9 cellular contexts compared by ENCODE assay signal in genomic region chr12:56078427-56078826, GRCh38. TPM values are rescaled to one million over a fixed set of nuclear protein-coding genes. Genes with fewer than 3 reads are reported as not detected.
DNase-seq lines count a peak whose midpoint lies in the region; ATAC-seq and TF ChIP-seq lines count a peak whose summit lies in the region.
"Had no signal": no experiment of that assay in that cellular context is flagged by ENCODE, and none has a peak within 500 bp of the region (broad histone marks: within the 10 kb centered on the region; RNA-seq: fewer than 3 reads in every experiment).

No MANE protein-coding gene starts in this region.

- no peaks in the 10 kb centered on the region for H3K9me3 ChIP-seq in SK-N-SH
- no peaks in the 10 kb centered on the region for H3K9me3 ChIP-seq in stomach

- no peaks in the 10 kb centered on the region for H3K9me3 Mint-ChIP-seq in activated naive CD8-positive, alpha-beta T cell (ENCODE audit: low read depth)

- no peaks in the 10 kb centered on the region for H3K27me3 Mint-ChIP-seq in activated naive CD8-positive, alpha-beta T cell

- H3K4me3 Mint-ChIP-seq in activated naive CD8-positive, alpha-beta T cell: peak overlapping the region; percentile 82

- H3K36me3 ChIP-seq in SK-N-SH (replicated peaks in 1 of 2; ENCODE audit: control insufficient read depth in 1 of 2, insufficient read depth in 2 of 2, low read length in 1 of 2): no peaks in the 10 kb centered on the region
- H3K36me3 ChIP-seq in stomach: peaks cover 0 to under 1% (median 0%) of the 10 kb centered on the region in 4 donors
- H3K36me3 ChIP-seq: cardiac muscle cell had no signal

- H3K27ac ChIP-seq in SK-N-SH (ENCODE audit: low read depth in 2 of 2, low read length in 1 of 2) (peak overlapping the region in 1 of 2 experiments; percentile 36; a peak in 2 of 4 replicates), layer of hippocampus (ENCODE audit: low read depth, low read length) (peak overlapping the region; percentile 97), stomach (peak overlapping the region; percentile 92 to 98 (median 93))
- H3K27ac ChIP-seq: cardiac muscle cell had no signal

- peak overlapping the region; percentile 97; the same call in 1 of the 2 replicates for H3K4me2 ChIP-seq in SK-N-SH

- TF ChIP-seq POLR2A in stomach (IDR thresholded peaks at IDR 0.05): no peak

- peak overlapping the region; percentile 94; the same call in 1 of the 2 replicates for H2AFZ ChIP-seq in SK-N-SH (ENCODE audit: low read depth)

- H3K36me3 Mint-ChIP-seq in activated naive CD8-positive, alpha-beta T cell: no peaks in the 10 kb centered on the region

- ATAC-seq in SK-N-SH treated with all-trans-retinoic acid at 6 μM for 48 hours: no peak

- no peak overlapping the region for H3K9ac ChIP-seq in SK-N-SH

- H3K27me3 ChIP-seq in SK-N-SH (ENCODE audit: insufficient read depth) (no peaks in the 10 kb centered on the region), layer of hippocampus (ENCODE audit: control insufficient read depth, insufficient read depth, low read length) (peaks cover 3% of the 10 kb centered on the region), stomach (peaks cover 0 to 15% (median 6%) of the 10 kb centered on the region in 3 donors)
- H3K27me3 ChIP-seq: cardiac muscle cell had no signal

- intact Hi-C loops in stomach (cut with DNase I; ENCODE audit: low total_unique reads): no loop called here

- WGBS in SK-N-SH (ENCODE audit: low lambda C conversion rate): 82% methylated on average over 1 of the region's 1 CpG
- WGBS in stomach, 5 donors: 94 to 100% (median 100%) methylated on average over 1 of the region's 1 CpG

- no peaks in the 10 kb centered on the region for H3K79me2 ChIP-seq in SK-N-SH (ENCODE audit: insufficient read depth)

- H3K9me2 ChIP-seq in SK-N-SH: no peaks in the 10 kb centered on the region

- TF ChIP-seq RAD21 in SK-N-SH (IDR thresholded peaks at IDR 0.05; ENCODE audit: low read length): no peak

- DNase-seq in SK-N-SH (no peak), stomach (no peak), amygdala (lab: John Stamatoyannopoulos, UW) (no peak), T-helper 9 cell (no peak), middle frontal gyrus (ENCODE audit: extremely low spot score, low spot score) (no peak)

- H3K4me1 ChIP-seq in SK-N-SH (ENCODE audit: control insufficient read depth in 1 of 2, insufficient read depth in 2 of 2, low read depth in 1 of 2, low read length in 1 of 2): peaks cover 0 to 6% of the 10 kb centered on the region in 2 experiments; a peak in 1 of 4 replicates
- peaks cover 13 to 34% (median 29%) of the 10 kb centered on the region in 4 donors for H3K4me1 ChIP-seq in stomach

- TF ChIP-seq CTCF in SK-N-SH (IDR thresholded peaks at IDR 0.05) (no peak), stomach (IDR thresholded peaks at IDR 0.05) (no peak)

- TF ChIP-seq EP300 in SK-N-SH (IDR thresholded peaks at IDR 0.05; ENCODE audit: borderline replicate concordance in 1 of 2, low read depth in 1 of 2, low read length in 1 of 2): no peak
- TF ChIP-seq EP300 in stomach (IDR thresholded peaks at IDR 0.05): no peak

- POLR2A ChIA-PET in SK-N-SH (lab: Yijun Ruan, JAX): interaction anchor here (3.2 kb wide), 1 partner anchor 26 kb away, joined by 15 read pairs; the partner anchor contains the start of gene PA2G4

- CTCF ChIA-PET in SK-N-SH (lab: Yijun Ruan, JAX): interaction anchor here (1.0 to 3.4 kb wide), 10 partner anchors 12 to 111 kb away, joined by 4 to 13 read pairs (median 8); partner anchors contain the start of genes ESYT1, SMARCC2 and ZC3H10

- peaks cover 9% of the 10 kb centered on the region for H3K4me1 Mint-ChIP-seq in activated naive CD8-positive, alpha-beta T cell (ENCODE audit: low read depth)

- H3K4me3 ChIP-seq in SK-N-SH (ENCODE audit: low read depth in 2 of 2, low read length in 1 of 2) (no peak overlapping the region), stomach (peak overlapping the region in 1 of 4 donors; percentile 73)

- H3K27ac Mint-ChIP-seq in activated naive CD8-positive, alpha-beta T cell: no peak overlapping the region

- no peaks in the 10 kb centered on the region for H4K20me1 ChIP-seq in SK-N-SH (ENCODE audit: insufficient read depth)

- H3F3A ChIP-seq in SK-N-SH (replicated peaks; ENCODE audit: insufficient read depth): peaks cover 12% of the 10 kb centered on the region

TF ChIP-seq in SK-N-SH, 30 proteins besides CTCF, POLR2A, EP300 and RAD21:
- no peak for TF ChIP-seq USF1 (IDR thresholded peaks at IDR 0.05; ENCODE audit: borderline replicate concordance, low read depth)
- no peak for TF ChIP-seq MEF2A (IDR thresholded peaks at IDR 0.05; ENCODE audit: borderline replicate concordance, low read depth)
- TF ChIP-seq GATA2 (CRISPR knock-in tag; IDR thresholded peaks at IDR 0.05): no peak
- TF ChIP-seq NFIC (IDR thresholded peaks at IDR 0.05; ENCODE audit: borderline replicate concordance): no peak
- TF ChIP-seq POLR2AphosphoS5 (IDR thresholded peaks at IDR 0.05; ENCODE audit: low read depth, low read length): no peak

TF ChIP-seq in SK-N-SH treated with all-trans-retinoic acid at 6 μM for 48 hours, 23 proteins besides CTCF, POLR2A, EP300 and RAD21:
- TF ChIP-seq ZNF565 (CRISPR knock-in tag; conservative IDR thresholded peaks at IDR 0.05; ENCODE audit: low read depth) (no peak), ZNF8 (CRISPR knock-in tag; IDR thresholded peaks at IDR 0.05) (no peak), ZFP3 (CRISPR knock-in tag; IDR thresholded peaks at IDR 0.05) (no peak), ZNF70 (CRISPR knock-in tag; IDR thresholded peaks at IDR 0.05) (no peak), OSR1 (CRISPR knock-in tag; IDR thresholded peaks at IDR 0.05) (no peak), SNAI2 (CRISPR knock-in tag; IDR thresholded peaks at IDR 0.05) (no peak), ARNTL (CRISPR knock-in tag; IDR thresholded peaks at IDR 0.05; ENCODE audit: borderline replicate concordance, low read depth) (no peak), ZC3H10 (CRISPR knock-in tag; IDR thresholded peaks at IDR 0.05) (no peak), GLIS3 (CRISPR knock-in tag; IDR thresholded peaks at IDR 0.05) (no peak)
- TF ChIP-seq, protein P1, sequence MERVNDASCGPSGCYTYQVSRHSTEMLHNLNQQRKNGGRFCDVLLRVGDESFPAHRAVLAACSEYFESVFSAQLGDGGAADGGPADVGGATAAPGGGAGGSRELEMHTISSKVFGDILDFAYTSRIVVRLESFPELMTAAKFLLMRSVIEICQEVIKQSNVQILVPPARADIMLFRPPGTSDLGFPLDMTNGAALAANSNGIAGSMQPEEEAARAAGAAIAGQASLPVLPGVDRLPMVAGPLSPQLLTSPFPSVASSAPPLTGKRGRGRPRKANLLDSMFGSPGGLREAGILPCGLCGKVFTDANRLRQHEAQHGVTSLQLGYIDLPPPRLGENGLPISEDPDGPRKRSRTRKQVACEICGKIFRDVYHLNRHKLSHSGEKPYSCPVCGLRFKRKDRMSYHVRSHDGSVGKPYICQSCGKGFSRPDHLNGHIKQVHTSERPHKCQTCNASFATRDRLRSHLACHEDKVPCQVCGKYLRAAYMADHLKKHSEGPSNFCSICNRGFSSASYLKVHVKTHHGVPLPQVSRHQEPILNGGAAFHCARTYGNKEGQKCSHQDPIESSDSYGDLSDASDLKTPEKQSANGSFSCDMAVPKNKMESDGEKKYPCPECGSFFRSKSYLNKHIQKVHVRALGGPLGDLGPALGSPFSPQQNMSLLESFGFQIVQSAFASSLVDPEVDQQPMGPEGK (CRISPR knock-in tag; IDR thresholded peaks at IDR 0.05; ENCODE audit: borderline replicate concordance): no peak

RNA-seq across cellular contexts. Expression of gene ERBB3, which starts 1.5 kb away (rescaled TPM):
- 1.4 and 1.5 TPM in 2 replicates for polyA plus RNA-seq in SK-N-SH (2012; rRNA removed)
- polyA plus RNA-seq in SK-N-SH (2012; cell fraction: cytosol; rRNA removed): 1.1 and 1.2 TPM in 2 replicates
- polyA plus RNA-seq in SK-N-SH (2012; cell fraction: nucleus; rRNA removed): 0.99 and 1.1 TPM in 2 replicates
- total RNA-seq in stomach: 100 to 1,000 TPM; 218 to 367 (median 286) TPM
- polyA plus RNA-seq in stomach: 10 to 100 TPM; 26.6 to 45.9 (median 43.1) TPM

RNA-seq across cellular contexts. Expression of gene PA2G4, which starts 25.9 kb away (rescaled TPM):
- polyA plus RNA-seq in SK-N-SH (2012; rRNA removed) (207 and 213 TPM in 2 replicates), stomach (100 to 1,000 TPM in 1 of 3 donors, 10 to 100 TPM in 2; 74.1 to 101 (median 95.1) TPM)
- 228 and 238 TPM in 2 replicates for polyA plus RNA-seq in SK-N-SH (2012; cell fraction: cytosol; rRNA removed)
- polyA plus RNA-seq in SK-N-SH (2012; cell fraction: nucleus; rRNA removed): 79.9 and 168 TPM in 2 replicates
- total RNA-seq in stomach: 100 to 1,000 TPM in 2 of 5 donors, 10 to 100 TPM in 3; 33.8 to 144 (median 68.7) TPM

RNA-seq across cellular contexts. Expression of gene RPS26, which starts 36.7 kb away (rescaled TPM):
- polyA plus RNA-seq in SK-N-SH (2012; rRNA removed) (1,500 and 1,782 TPM in 2 replicates), stomach (1,000 to 10,000 TPM; 1,182 to 1,748 (median 1,390) TPM)
- 1,649 and 1,800 TPM in 2 replicates for polyA plus RNA-seq in SK-N-SH (2012; cell fraction: cytosol; rRNA removed)
- polyA plus RNA-seq in SK-N-SH (2012; cell fraction: nucleus; rRNA removed): 395 and 584 TPM in 2 replicates
- total RNA-seq in stomach: 100 to 1,000 TPM in 4 of 5 donors, 10 to 100 TPM in 1; 22.3 to 929 (median 265) TPM

RNA-seq across cellular contexts. Expression of gene RPL41, which starts 38.0 kb away (rescaled TPM):
- polyA plus RNA-seq in SK-N-SH (2012; rRNA removed): 11,334 and 12,464 TPM in 2 replicates
- 13,670 and 22,985 TPM in 2 replicates for polyA plus RNA-seq in SK-N-SH (2012; cell fraction: cytosol; rRNA removed)
- polyA plus RNA-seq in SK-N-SH (2012; cell fraction: nucleus; rRNA removed): 3,083 and 6,187 TPM in 2 replicates
- 1,000 to 10,000 TPM; 1,483 to 3,736 (median 1,919) TPM for total RNA-seq in stomach
- polyA plus RNA-seq in stomach: 1,000 to 10,000 TPM; 5,931 to 8,449 (median 6,584) TPM

RNA-seq across cellular contexts. Expression of gene ZC3H10, which starts 39.6 kb away (rescaled TPM):
- polyA plus RNA-seq in SK-N-SH (2012; rRNA removed) (1.9 and 2.0 TPM in 2 replicates), stomach (1 to 10 TPM; 1.5 to 2.2 (median 1.8) TPM)
- 1.1 and 1.3 TPM in 2 replicates for polyA plus RNA-seq in SK-N-SH (2012; cell fraction: cytosol; rRNA removed)
- 4.3 and 4.4 TPM in 2 replicates for polyA plus RNA-seq in SK-N-SH (2012; cell fraction: nucleus; rRNA removed)
- total RNA-seq in stomach: 1 to 10 TPM in 3 of 5 donors, under 1 TPM in 2; under 0.01 to 5.8 (median 3.1) TPM

Comparison
In these comparisons a context has a peak if more than half of its experiments do, and no peak if none do; other contexts are left out.
1. RNA of gene ERBB3, which starts 1.5 kb away (polyA plus RNA-seq): 26.6 to 45.9 TPM in stomach; 0.99 to 1.5 TPM in SK-N-SH; every median in the first group is over 10 times any median in the second.